ENCODE assay signal across 16 cellular contexts in genomic region chr13:43551897-43552456, GRCh38.
"Had no signal": no experiment of that assay in that cellular context is flagged by ENCODE, and none has a peak within 500 bp of the region (broad histone marks: within the 10 kb centered on the region; RNA-seq: fewer than 3 reads in every experiment).

No MANE protein-coding gene starts in this region.

- H3K4me1 Mint-ChIP-seq: immature natural killer cell, memory B cell had no signal

- ATAC-seq: activated naive CD4-positive, alpha-beta T cell treated with anti-CD3 and anti-CD28 coated beads, Interleukin-2, amount 50 U/mL, for 72 hours; activated T-cell treated with anti-CD3 and anti-CD28 coated beads, Interleukin-2, amount 50 U/mL, for 72 hours; gastroesophageal sphincter; mucosa of descending colon; naive thymus-derived CD4-positive, alpha-beta T cell; sciatic nerve had no signal

- H3K9me3 Mint-ChIP-seq: activated naive CD4-positive, alpha-beta T cell treated with anti-CD3 and anti-CD28 coated beads, Interleukin-2, amount 50 U/mL, for 72 hours; activated T-cell treated with anti-CD3 and anti-CD28 coated beads, Interleukin-2, amount 50 U/mL, for 72 hours; dendritic cell treated with granulocyte-macrophage colony-stimulating factor and Interleukin-4, amounts not matched to agents 40 ng/mL and 50 ng/mL, for 4 days; memory B cell; naive thymus-derived CD4-positive, alpha-beta T cell had no signal

- H3K36me3 Mint-ChIP-seq: activated naive CD4-positive, alpha-beta T cell treated with anti-CD3 and anti-CD28 coated beads, Interleukin-2, amount 50 U/mL, for 72 hours; immature natural killer cell; memory B cell; naive thymus-derived CD4-positive, alpha-beta T cell had no signal

- H3K27me3 Mint-ChIP-seq: dendritic cell treated with granulocyte-macrophage colony-stimulating factor and Interleukin-4, amounts not matched to agents 40 ng/mL and 50 ng/mL, for 4 days had no signal

- H3K4me3 Mint-ChIP-seq: activated T-cell treated with anti-CD3 and anti-CD28 coated beads, Interleukin-2, amount 50 U/mL, for 72 hours; dendritic cell treated with granulocyte-macrophage colony-stimulating factor and Interleukin-4, amounts not matched to agents 40 ng/mL and 50 ng/mL, for 4 days; immature natural killer cell; memory B cell; naive thymus-derived CD4-positive, alpha-beta T cell had no signal

- DNase-seq: activated CD4-positive, CD25-positive, alpha-beta regulatory T cell treated with anti-CD3 and anti-CD28 coated beads, Interleukin-2, amount 50 U/mL, for 72 hours; activated gamma-delta T cell; activated T-cell treated with anti-CD3 and anti-CD28 coated beads, Interleukin-2, amount 50 U/mL, for 72 hours; adrenal gland; effector CD8-positive, alpha-beta T cell; immature natural killer cell; mucosa of descending colon; naive thymus-derived CD4-positive, alpha-beta T cell; ovary; stimulated activated CD4-positive, alpha-beta T cell treated with anti-CD3 and anti-CD28 coated beads, Interleukin-4, amount 100 ng/mL, for 1 hour; stomach had no signal

- H3K27ac Mint-ChIP-seq: activated naive CD4-positive, alpha-beta T cell treated with anti-CD3 and anti-CD28 coated beads, Interleukin-2, amount 50 U/mL, for 72 hours; activated T-cell treated with anti-CD3 and anti-CD28 coated beads, Interleukin-2, amount 50 U/mL, for 72 hours; dendritic cell treated with granulocyte-macrophage colony-stimulating factor and Interleukin-4, amounts not matched to agents 40 ng/mL and 50 ng/mL, for 4 days; memory B cell; naive thymus-derived CD4-positive, alpha-beta T cell had no signal
